ENCODE assay signal across 13 cellular contexts in the genomic region with DNA sequence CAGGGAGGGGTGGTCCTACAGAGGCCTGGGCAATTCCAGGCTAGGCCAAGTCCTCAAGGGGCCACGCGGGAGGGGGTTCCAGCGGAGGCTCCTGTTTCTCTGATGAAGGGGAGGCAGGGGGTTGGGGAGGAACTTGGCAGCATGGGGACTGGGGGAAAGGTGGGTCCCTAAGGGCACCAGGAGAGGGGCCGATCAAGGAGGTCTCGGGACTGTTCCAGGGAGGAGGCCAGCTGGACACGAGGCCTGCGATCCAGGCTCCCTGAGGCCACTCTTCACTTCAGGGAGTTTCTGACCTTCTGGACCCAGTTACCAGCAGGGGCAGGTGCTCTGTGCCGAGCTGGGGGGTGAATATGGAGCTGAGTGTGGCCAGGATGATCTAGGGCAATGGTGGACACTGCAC.
"Had no signal": no experiment of that assay in that cellular context is flagged by ENCODE, and none has a peak within 500 bp of the region (broad histone marks: within the 10 kb centered on the region; RNA-seq: fewer than 3 reads in every experiment).

No MANE protein-coding gene starts in this region.

- H3K27ac ChIP-seq: foreskin keratinocyte, prostate gland, tibial artery had no signal

- H3K4me3 ChIP-seq: prostate gland, tibial artery had no signal

- DNase-seq: activated gamma-delta T cell; activated naive CD4-positive, alpha-beta T cell treated with anti-CD3 and anti-CD28 coated beads, Interleukin-2, amount 50 U/mL, for 16 hours; activated naive CD8-positive, alpha-beta T cell treated with anti-CD3 and anti-CD28 coated beads, Interleukin-2, amount 50 U/mL, for 24 hours; activated T-cell treated with anti-CD3 and anti-CD28 coated beads for 4 hours; effector CD8-positive, alpha-beta T cell; erythroblast; foreskin keratinocyte; nephron progenitor cell; stimulated activated CD4-positive, alpha-beta T cell treated with anti-CD3 and anti-CD28 coated beads, Interleukin-4, amount 100 ng/mL, for 24 hours; stimulated activated naive CD8-positive, alpha-beta T cell treated with anti-CD3 and anti-CD28 coated beads, Interleukin-15, Interleukin-2, amounts not matched to agents 100 U/mL and 50 U/mL, for 24 hours; T-helper 9 cell had no signal

- H3K4me1 ChIP-seq: foreskin keratinocyte, prostate gland, tibial artery had no signal

- H3K9me3 ChIP-seq: prostate gland, tibial artery had no signal

- H3K36me3 ChIP-seq: prostate gland, tibial artery had no signal

- H3K27me3 ChIP-seq: foreskin keratinocyte, tibial artery had no signal
